Comparison of ENCODE assay signal across 8 cellular contexts in the genomic region with DNA sequence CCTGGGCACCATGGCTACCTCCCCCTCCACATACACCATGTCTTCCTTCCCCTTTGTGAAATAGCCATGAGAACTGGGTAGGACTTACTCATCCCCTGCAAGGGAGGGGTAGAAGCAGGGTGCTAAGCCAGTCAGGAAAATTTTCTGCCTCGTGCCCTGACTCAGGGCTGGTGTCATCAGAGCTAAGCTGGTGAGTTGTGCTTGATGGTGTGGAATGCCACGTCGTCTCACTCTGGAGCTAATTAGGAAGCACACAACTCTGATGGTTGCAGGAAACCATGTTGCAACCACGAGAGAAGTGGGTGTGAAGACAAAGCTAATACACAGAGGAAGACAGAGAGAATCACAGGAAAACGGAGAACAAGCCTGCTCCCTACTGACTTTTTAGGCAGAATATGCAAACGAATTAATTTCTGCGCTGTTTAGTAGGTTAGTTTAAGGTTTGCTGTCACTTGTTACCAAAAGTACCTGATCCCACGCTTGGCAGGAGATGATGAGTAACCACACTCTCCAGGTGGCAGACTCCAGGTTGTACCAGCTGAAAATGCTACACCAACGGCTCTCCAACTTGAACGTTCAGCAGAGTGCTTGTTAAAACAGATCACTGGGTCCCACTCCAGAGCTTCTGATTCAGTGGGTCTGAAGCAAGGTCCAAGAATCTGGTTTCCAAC. TPM values are rescaled to one million over a fixed set of nuclear protein-coding genes. Genes with fewer than 3 reads are reported as not detected.
DNase-seq lines count a peak whose midpoint lies in the region; ATAC-seq and TF ChIP-seq lines count a peak whose summit lies in the region.

No MANE protein-coding gene starts in this region.

- peaks cover 81% of the 10 kb centered on the region for H3K36me3 Mint-ChIP-seq in activated CD4-positive, alpha-beta memory T cell treated with anti-CD3 and anti-CD28 coated beads, Interleukin-2, amount 10 ng/mL, durations not matched to agents 7 days and 5 days (ENCODE audit: low read depth)

- CTCF ChIA-PET in activated CD4-positive, alpha-beta memory T cell treated with anti-CD3 and anti-CD28 coated beads, Interleukin-2, amount 10 ng/mL, durations not matched to agents 7 days and 5 days (lab: Charles Lee), result interaction anchor here (0.7 to 1.6 kb wide), 3 partner anchors 27 to 149 kb away, joined by 3 to 4 read pairs (median 3); no protein-coding TSS in a partner anchor

- no peaks in the 10 kb centered on the region for H3K9me3 Mint-ChIP-seq in activated CD4-positive, alpha-beta memory T cell treated with anti-CD3 and anti-CD28 coated beads, Interleukin-2, amount 10 ng/mL, durations not matched to agents 7 days and 5 days

- ATAC-seq in HG03097 (IDR thresholded peaks at IDR 0.05; ENCODE audit: low FRiP score, unreplicated experiment), result no peak

- H3K4me3 ChIP-seq in foreskin fibroblast (ENCODE audit: low read depth in 1 of 2, low read length in 2 of 2), result no peak overlapping the region

- POLR2A ChIA-PET in activated CD4-positive, alpha-beta memory T cell treated with anti-CD3 and anti-CD28 coated beads, Interleukin-2, amount 10 ng/mL, durations not matched to agents 7 days and 5 days (lab: Charles Lee), result interaction anchor here (0.7 to 2.1 kb wide), 8 partner anchors 10 to 55 kb away, joined by 3 to 13 read pairs (median 4); a partner anchor contains a TSS

- peak; percentile 93 for DNase-seq in HS-5 (ENCODE audit: low read depth)
- DNase-seq in activated CD4-positive, alpha-beta memory T cell treated with anti-CD3 and anti-CD28 coated beads, Interleukin-2, amount 10 ng/mL, durations not matched to agents 7 days and 5 days, result peak; percentile 39
- peak; percentile 98 for DNase-seq in foreskin fibroblast
- peak; percentile 44 to 59 for DNase-seq in stimulated activated CD4-positive, alpha-beta T cell treated with anti-CD3 and anti-CD28 coated beads, Interleukin-15, amount 100 ng/mL, for 48 hours (ENCODE audit: low read depth in 2 of 2)
- no peak for DNase-seq in NCI-H446 (lab: John Stamatoyannopoulos, UW)
- DNase-seq in midbrain (lab: John Stamatoyannopoulos, UW), result no peak
- no peak for DNase-seq in iPS-NIHi11 (ENCODE audit: low spot score)

- H3K4me3 Mint-ChIP-seq in activated CD4-positive, alpha-beta memory T cell treated with anti-CD3 and anti-CD28 coated beads, Interleukin-2, amount 10 ng/mL, durations not matched to agents 7 days and 5 days, result no peak overlapping the region

- TF ChIP-seq CTCF in foreskin fibroblast (IDR thresholded peaks at IDR 0.05; ENCODE audit: low read depth, low read length), result no peak

- peak overlapping the region; percentile 78 for H3K27ac Mint-ChIP-seq in activated CD4-positive, alpha-beta memory T cell treated with anti-CD3 and anti-CD28 coated beads, Interleukin-2, amount 10 ng/mL, durations not matched to agents 7 days and 5 days

- H3K4me1 Mint-ChIP-seq in activated CD4-positive, alpha-beta memory T cell treated with anti-CD3 and anti-CD28 coated beads, Interleukin-2, amount 10 ng/mL, durations not matched to agents 7 days and 5 days, result peaks cover 54% of the 10 kb centered on the region

- no peaks in the 10 kb centered on the region for H3K27me3 Mint-ChIP-seq in activated CD4-positive, alpha-beta memory T cell treated with anti-CD3 and anti-CD28 coated beads, Interleukin-2, amount 10 ng/mL, durations not matched to agents 7 days and 5 days

RNA-seq across cellular contexts. Expression of a gene that starts 54.5 kb away (rescaled TPM):
- total RNA-seq in activated CD4-positive, alpha-beta memory T cell treated with anti-CD3 and anti-CD28 coated beads, Interleukin-2, amount 10 ng/mL, durations not matched to agents 7 days and 5 days, result 100 to 1,000 TPM; 301 to 316 TPM

Comparison
In these comparisons a context has a peak if more than half of its experiments do, and no peak if none do; other contexts are left out.
1. DNase-seq: peak in HS-5 (single experiment), activated CD4-positive, alpha-beta memory T cell treated with anti-CD3 and anti-CD28 coated beads, Interleukin-2, amount 10 ng/mL, durations not matched to agents 7 days and 5 days (single experiment), foreskin fibroblast (2 of 2) and stimulated activated CD4-positive, alpha-beta T cell treated with anti-CD3 and anti-CD28 coated beads, Interleukin-15, amount 100 ng/mL, for 48 hours (2 of 2); none in NCI-H446 (0 of 2), midbrain (single experiment) and iPS-NIHi11 (single experiment).